Comparison of ENCODE assay signal across 1 cellular context in the genomic region with DNA sequence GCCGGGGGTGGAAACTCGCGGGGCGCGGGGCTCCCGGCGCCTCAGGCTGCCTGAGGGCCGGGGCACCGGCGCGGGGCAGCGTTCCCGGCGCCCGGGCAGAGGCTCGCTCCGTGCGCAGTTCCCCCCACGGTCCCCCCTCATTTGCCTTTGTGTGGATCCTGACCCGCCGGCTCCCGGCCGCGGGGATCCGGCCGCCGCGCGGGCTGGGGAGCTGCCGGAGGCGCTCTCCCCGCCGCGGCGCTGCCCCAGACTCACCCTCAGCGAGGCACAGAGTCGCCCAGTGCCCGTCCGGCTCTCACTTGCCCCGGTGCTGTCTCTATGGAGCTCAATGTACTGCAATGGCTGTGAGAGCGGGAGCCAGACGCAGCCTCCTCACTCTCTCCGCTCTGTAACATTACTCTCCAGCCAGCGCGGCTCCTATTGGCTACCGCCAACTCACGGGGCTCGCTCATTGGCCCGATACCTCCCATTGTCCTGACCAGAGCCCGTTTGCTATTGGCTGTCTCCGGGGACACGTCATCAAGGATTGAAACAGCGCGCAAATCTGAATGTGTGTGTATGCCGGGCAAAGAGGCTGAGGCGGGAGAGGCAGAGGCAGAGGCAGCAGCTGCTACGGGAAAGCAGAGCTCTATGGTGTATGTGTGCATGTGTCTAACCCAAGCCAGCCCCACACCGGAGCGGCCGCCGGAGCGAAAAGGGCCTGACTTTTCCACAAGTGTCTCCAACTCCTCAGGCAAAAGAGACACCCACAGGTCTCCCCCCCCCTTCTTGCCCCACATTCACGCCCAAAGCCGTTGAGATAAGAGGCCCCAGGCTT.
TF ChIP-seq lines count a peak whose summit lies in the region.

A gene (minus strand): TSS at position 396 of the 817 bp plus-strand sequence. CDS start 2,256 bp downstream, outside the sequence.

TF ChIP-seq in A549, 52 proteins besides CTCF, POLR2A, EP300 and RAD21 (continued from another document):
- TF ChIP-seq MAZ (IDR thresholded peaks at IDR 0.05; ENCODE audit: borderline replicate concordance, low read depth, low read length) (no peak), KDM5A (IDR thresholded peaks at IDR 0.05) (peak; percentile 75), FOSB (CRISPR knock-in tag; IDR thresholded peaks at IDR 0.05) (no peak), HOXB13 (CRISPR knock-in tag; IDR thresholded peaks at IDR 0.05; ENCODE audit: low read depth) (no peak), RNF2 (IDR thresholded peaks at IDR 0.05; ENCODE audit: borderline replicate concordance, low read depth) (no peak), TP53 (CRISPR knock-in tag; IDR thresholded peaks at IDR 0.05) (no peak), RFX5 (IDR thresholded peaks at IDR 0.05) (peak; percentile 82), SREBF2 (IDR thresholded peaks at IDR 0.05) (no peak), EHF (CRISPR knock-in tag; IDR thresholded peaks at IDR 0.05) (no peak), CBX8 (IDR thresholded peaks at IDR 0.05) (no peak), EHMT2 (IDR thresholded peaks at IDR 0.05; ENCODE audit: low read depth) (no peak), ZSCAN20 (CRISPR knock-in tag; IDR thresholded peaks at IDR 0.05) (no peak), BHLHE40 (IDR thresholded peaks at IDR 0.05; ENCODE audit: low read depth, low read length) (no peak), HOXA7 (CRISPR knock-in tag; IDR thresholded peaks at IDR 0.05) (no peak), FOSL2 (IDR thresholded peaks at IDR 0.05) (no peak), FOSL2 (CRISPR knock-in tag; IDR thresholded peaks at IDR 0.05) (no peak), CHD2 (IDR thresholded peaks at IDR 0.05; ENCODE audit: low read length, partially characterized antibody) (no peak), HOXB5 (CRISPR knock-in tag; IDR thresholded peaks at IDR 0.05) (no peak), FOXS1 (CRISPR knock-in tag; IDR thresholded peaks at IDR 0.05) (no peak), NR3C1 (IDR thresholded peaks at IDR 0.05) (no peak), CEBPB (IDR thresholded peaks at IDR 0.05) (no peak), NFE2L2 (conservative IDR thresholded peaks at IDR 0.05; ENCODE audit: low read length) (no peak), PHF8 (IDR thresholded peaks at IDR 0.05; ENCODE audit: borderline replicate concordance, low read depth) (peak; percentile 74; the same call in 1 of the 2 replicates), ZFP36 (IDR thresholded peaks at IDR 0.05; ENCODE audit: borderline replicate concordance, partially characterized antibody) (no peak), HDAC2 (IDR thresholded peaks at IDR 0.05) (peak; percentile 48; the same call in 1 of the 2 replicates), ZC3H11A (IDR thresholded peaks at IDR 0.05) (no peak), RCOR1 (IDR thresholded peaks at IDR 0.05; ENCODE audit: low read depth, low read length) (no peak), ESRRA (IDR thresholded peaks at IDR 0.05; ENCODE audit: borderline replicate concordance, low read length) (no peak)
- TF ChIP-seq, protein P1, sequence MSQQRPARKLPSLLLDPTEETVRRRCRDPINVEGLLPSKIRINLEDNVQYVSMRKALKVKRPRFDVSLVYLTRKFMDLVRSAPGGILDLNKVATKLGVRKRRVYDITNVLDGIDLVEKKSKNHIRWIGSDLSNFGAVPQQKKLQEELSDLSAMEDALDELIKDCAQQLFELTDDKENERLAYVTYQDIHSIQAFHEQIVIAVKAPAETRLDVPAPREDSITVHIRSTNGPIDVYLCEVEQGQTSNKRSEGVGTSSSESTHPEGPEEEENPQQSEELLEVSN (IDR thresholded peaks at IDR 0.05; ENCODE audit: borderline replicate concordance, low read depth), result peak; percentile 60; the same call in 1 of the 2 replicates
- TF ChIP-seq, protein P2, sequence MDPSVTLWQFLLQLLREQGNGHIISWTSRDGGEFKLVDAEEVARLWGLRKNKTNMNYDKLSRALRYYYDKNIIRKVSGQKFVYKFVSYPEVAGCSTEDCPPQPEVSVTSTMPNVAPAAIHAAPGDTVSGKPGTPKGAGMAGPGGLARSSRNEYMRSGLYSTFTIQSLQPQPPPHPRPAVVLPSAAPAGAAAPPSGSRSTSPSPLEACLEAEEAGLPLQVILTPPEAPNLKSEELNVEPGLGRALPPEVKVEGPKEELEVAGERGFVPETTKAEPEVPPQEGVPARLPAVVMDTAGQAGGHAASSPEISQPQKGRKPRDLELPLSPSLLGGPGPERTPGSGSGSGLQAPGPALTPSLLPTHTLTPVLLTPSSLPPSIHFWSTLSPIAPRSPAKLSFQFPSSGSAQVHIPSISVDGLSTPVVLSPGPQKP (IDR thresholded peaks at IDR 0.05; ENCODE audit: low read depth, low read length), result no peak
- TF ChIP-seq, protein P3, sequence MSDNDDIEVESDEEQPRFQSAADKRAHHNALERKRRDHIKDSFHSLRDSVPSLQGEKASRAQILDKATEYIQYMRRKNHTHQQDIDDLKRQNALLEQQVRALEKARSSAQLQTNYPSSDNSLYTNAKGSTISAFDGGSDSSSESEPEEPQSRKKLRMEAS (IDR thresholded peaks at IDR 0.05), result peak; percentile 55
- TF ChIP-seq, protein P4, sequence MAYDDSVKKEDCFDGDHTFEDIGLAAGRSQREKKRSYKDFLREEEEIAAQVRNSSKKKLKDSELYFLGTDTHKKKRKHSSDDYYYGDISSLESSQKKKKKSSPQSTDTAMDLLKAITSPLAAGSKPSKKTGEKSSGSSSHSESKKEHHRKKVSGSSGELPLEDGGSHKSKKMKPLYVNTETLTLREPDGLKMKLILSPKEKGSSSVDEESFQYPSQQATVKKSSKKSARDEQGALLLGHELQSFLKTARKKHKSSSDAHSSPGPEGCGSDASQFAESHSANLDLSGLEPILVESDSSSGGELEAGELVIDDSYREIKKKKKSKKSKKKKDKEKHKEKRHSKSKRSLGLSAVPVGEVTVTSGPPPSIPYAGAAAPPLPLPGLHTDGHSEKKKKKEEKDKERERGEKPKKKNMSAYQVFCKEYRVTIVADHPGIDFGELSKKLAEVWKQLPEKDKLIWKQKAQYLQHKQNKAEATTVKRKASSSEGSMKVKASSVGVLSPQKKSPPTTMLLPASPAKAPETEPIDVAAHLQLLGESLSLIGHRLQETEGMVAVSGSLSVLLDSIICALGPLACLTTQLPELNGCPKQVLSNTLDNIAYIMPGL (CRISPR knock-in tag; IDR thresholded peaks at IDR 0.05; ENCODE audit: borderline replicate concordance), result no peak
- TF ChIP-seq, protein P5, sequence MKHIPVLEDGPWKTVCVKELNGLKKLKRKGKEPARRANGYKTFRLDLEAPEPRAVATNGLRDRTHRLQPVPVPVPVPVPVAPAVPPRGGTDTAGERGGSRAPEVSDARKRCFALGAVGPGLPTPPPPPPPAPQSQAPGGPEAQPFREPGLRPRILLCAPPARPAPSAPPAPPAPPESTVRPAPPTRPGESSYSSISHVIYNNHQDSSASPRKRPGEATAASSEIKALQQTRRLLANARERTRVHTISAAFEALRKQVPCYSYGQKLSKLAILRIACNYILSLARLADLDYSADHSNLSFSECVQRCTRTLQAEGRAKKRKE (CRISPR knock-in tag; IDR thresholded peaks at IDR 0.05; ENCODE audit: low read depth), result no peak
- TF ChIP-seq, protein P6, sequence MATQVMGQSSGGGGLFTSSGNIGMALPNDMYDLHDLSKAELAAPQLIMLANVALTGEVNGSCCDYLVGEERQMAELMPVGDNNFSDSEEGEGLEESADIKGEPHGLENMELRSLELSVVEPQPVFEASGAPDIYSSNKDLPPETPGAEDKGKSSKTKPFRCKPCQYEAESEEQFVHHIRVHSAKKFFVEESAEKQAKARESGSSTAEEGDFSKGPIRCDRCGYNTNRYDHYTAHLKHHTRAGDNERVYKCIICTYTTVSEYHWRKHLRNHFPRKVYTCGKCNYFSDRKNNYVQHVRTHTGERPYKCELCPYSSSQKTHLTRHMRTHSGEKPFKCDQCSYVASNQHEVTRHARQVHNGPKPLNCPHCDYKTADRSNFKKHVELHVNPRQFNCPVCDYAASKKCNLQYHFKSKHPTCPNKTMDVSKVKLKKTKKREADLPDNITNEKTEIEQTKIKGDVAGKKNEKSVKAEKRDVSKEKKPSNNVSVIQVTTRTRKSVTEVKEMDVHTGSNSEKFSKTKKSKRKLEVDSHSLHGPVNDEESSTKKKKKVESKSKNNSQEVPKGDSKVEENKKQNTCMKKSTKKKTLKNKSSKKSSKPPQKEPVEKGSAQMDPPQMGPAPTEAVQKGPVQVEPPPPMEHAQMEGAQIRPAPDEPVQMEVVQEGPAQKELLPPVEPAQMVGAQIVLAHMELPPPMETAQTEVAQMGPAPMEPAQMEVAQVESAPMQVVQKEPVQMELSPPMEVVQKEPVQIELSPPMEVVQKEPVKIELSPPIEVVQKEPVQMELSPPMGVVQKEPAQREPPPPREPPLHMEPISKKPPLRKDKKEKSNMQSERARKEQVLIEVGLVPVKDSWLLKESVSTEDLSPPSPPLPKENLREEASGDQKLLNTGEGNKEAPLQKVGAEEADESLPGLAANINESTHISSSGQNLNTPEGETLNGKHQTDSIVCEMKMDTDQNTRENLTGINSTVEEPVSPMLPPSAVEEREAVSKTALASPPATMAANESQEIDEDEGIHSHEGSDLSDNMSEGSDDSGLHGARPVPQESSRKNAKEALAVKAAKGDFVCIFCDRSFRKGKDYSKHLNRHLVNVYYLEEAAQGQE (IDR thresholded peaks at IDR 0.05), result no peak; the same call in 1 of the 2 replicates
